26 cellular contexts compared by ENCODE assay signal in genomic region chr20:7257719-7258466, GRCh38.
"Had no signal": no experiment of that assay in that cellular context is flagged by ENCODE, and none has a peak within 500 bp of the region (broad histone marks: within the 10 kb centered on the region; RNA-seq: fewer than 3 reads in every experiment).

No MANE protein-coding gene starts in this region.

- H3K36me3 ChIP-seq: SJCRH30, WERI-Rb-1 had no signal

- H3K27me3 ChIP-seq: SJCRH30 had no signal

- H3K4me3 ChIP-seq: PC-9, SJCRH30, SK-N-MC had no signal

- H3K9me3 ChIP-seq: SJCRH30 had no signal

- H3K4me1 ChIP-seq: SJCRH30 had no signal

- ATAC-seq: activated CD8-positive, alpha-beta T cell treated with anti-CD3 and anti-CD28 coated beads, Interleukin-2, amount 10 ng/mL, durations not matched to agents 7 days and 5 days; activated naive CD8-positive, alpha-beta T cell treated with anti-CD3 and anti-CD28 coated beads, Interleukin-2, amount 50 U/mL, for 24 hours; activated T-cell treated with anti-CD3 and anti-CD28 coated beads, Interleukin-2, amount 50 U/mL, for 4 hours had no signal

- H3K27ac ChIP-seq: KMS-11, PC-9, RWPE1, SJCRH30, SK-N-MC, WERI-Rb-1 had no signal

- DNase-seq: activated CD4-positive, alpha-beta T cell treated with anti-CD3 and anti-CD28 coated beads, Interleukin-2, amount 10 ng/mL, durations not matched to agents 24 days and 14 days; activated CD4-positive, alpha-beta T cell treated with anti-CD3 and anti-CD28 coated beads, Interleukin-2, amount 50 U/mL, for 4 hours; activated CD4-positive, CD25-positive, alpha-beta regulatory T cell; activated CD8-positive, alpha-beta T cell treated with anti-CD3 and anti-CD28 coated beads, Interleukin-2, amount 10 ng/mL, durations not matched to agents 7 days and 5 days; activated naive CD4-positive, alpha-beta T cell treated with anti-CD3 and anti-CD28 coated beads, Interleukin-2, amount 10 ng/mL, durations not matched to agents 7 days and 5 days; activated naive CD8-positive, alpha-beta T cell treated with anti-CD3 and anti-CD28 coated beads, Interleukin-2, amount 50 U/mL, for 24 hours; activated T-cell treated with anti-CD3 and anti-CD28 coated beads, Interleukin-2, amount 50 U/mL, for 4 hours; anterior cingulate cortex; central memory CD4-positive, alpha-beta T cell; MM.1S; NCI-H1092 treated with DMSO at 0.1 percent for 48 hours; NCI-H146; NCI-H1930; NCI-H2081 treated with DMSO at 0.1 percent for 48 hours; NCI-H345; NCI-H524 treated with DMSO at 0.1 percent for 48 hours; NCI-H748 treated with DMSO at 0.1 percent for 48 hours; NK-92 treated with Interleukin-12 subunit alpha and Interleukin-12 subunit beta, amount 100 ng/mL, for 24 hours; PC-9; SHP77; SJCRH30; T1000; WERI-Rb-1 had no signal
